In genomic region chr12:56628671-56629458, GRCh38 we compare ENCODE assay signal across 8 cellular contexts. TPM values are rescaled to one million over a fixed set of nuclear protein-coding genes. Genes with fewer than 3 reads are reported as not detected.
DNase-seq lines count a peak whose midpoint lies in the region; ATAC-seq and TF ChIP-seq lines count a peak whose summit lies in the region.

No MANE protein-coding gene starts in this region.

- H3K36me3 ChIP-seq in left lung: peaks cover 0 to 7% of the 10 kb centered on the region in 2 donors

- no peaks in the 10 kb centered on the region for H3K9me3 ChIP-seq in left lung

- H3K4me1 ChIP-seq in left lung: peaks cover 27 to 78% of the 10 kb centered on the region in 2 donors

- intact Hi-C loops in left lung (cut with DNase I): no loop called here

- TF ChIP-seq CTCF in left lung (IDR thresholded peaks at IDR 0.05): no peak

- H3K27ac ChIP-seq in left lung: peak overlapping the region; percentile 88 to 90

- no peaks in the 10 kb centered on the region for H3K27me3 ChIP-seq in left lung

- ATAC-seq in left lung: peak; percentile 16
- ATAC-seq in HG03442 (IDR thresholded peaks at IDR 0.05; ENCODE audit: unreplicated experiment): no peak

- peak; percentile 46 for DNase-seq in NK-92 treated with Interleukin-12 subunit alpha and Interleukin-12 subunit beta, amount 100 ng/mL, for 24 hours (lab: John Stamatoyannopoulos, UW)
- no peak for DNase-seq in NK-92 (lab: John Stamatoyannopoulos, UW; ENCODE audit: unreplicated experiment)
- DNase-seq in NCI-H146 treated with DMSO at 0.1 percent for 48 hours (lab: John Stamatoyannopoulos, UW; ENCODE audit: unreplicated experiment): peak; percentile 30
- DNase-seq in activated CD4-positive, alpha-beta T cell treated with anti-CD3 and anti-CD28 coated beads for 48 hours: peak; percentile 72
- DNase-seq in dermis blood vessel endothelial cell: peak; percentile 75
- DNase-seq in left lung: peak; percentile 60 to 88
- DNase-seq in stimulated activated CD4-positive, alpha-beta T cell treated with anti-CD3 and anti-CD28 coated beads, Interleukin-4, amount 100 ng/mL, for 1 hour: peak; percentile 55

- peak overlapping the region; percentile 99 to 100 for H3K4me3 ChIP-seq in left lung

RNA-seq across cellular contexts. Expression of gene BAZ2A, which starts 1.3 kb away (rescaled TPM):
- total RNA-seq in dermis blood vessel endothelial cell (23.5 and 40.9 TPM in 2 replicates), left lung (10 to 100 TPM; 91.0 to 96.0 TPM)

RNA-seq across cellular contexts. Expression of gene ATP5F1B, which starts 16.9 kb away (rescaled TPM):
- total RNA-seq in dermis blood vessel endothelial cell: 402 and 579 TPM in 2 replicates
- total RNA-seq in left lung: 100 to 1,000 TPM; 433 to 487 TPM

RNA-seq across cellular contexts. Expression of gene PTGES3, which starts 59.2 kb away (rescaled TPM):
- 54.1 and 116 TPM in 2 replicates for total RNA-seq in dermis blood vessel endothelial cell
- 100 to 1,000 TPM; 164 to 210 TPM for total RNA-seq in left lung
